In the genomic region with DNA sequence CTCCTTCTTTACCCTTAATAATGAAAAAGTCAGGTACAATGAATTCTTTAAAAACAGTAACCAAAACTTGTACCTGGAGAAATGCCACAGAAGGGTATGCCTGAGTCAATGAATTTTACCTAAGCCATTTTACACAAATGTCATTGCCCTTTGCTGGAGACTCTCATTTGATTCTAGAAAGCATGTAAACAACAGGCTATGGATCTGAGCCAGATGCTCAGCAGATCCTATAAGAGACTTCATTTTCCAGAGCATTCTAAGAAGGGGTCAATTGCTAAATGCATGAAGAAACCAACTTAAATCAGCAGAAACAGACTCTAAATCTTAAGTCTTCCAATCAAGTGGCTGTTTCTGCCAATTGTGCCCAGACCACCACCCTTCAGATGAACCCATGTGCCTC, we compare ENCODE assay signal across 15 cellular contexts.
"Had no signal": no experiment of that assay in that cellular context is flagged by ENCODE, and none has a peak within 500 bp of the region (broad histone marks: within the 10 kb centered on the region; RNA-seq: fewer than 3 reads in every experiment).

No MANE protein-coding gene starts in this region.

- H3K27ac ChIP-seq: heart left ventricle, WERI-Rb-1 had no signal

- H3K27ac Mint-ChIP-seq: activated CD4-positive, alpha-beta T cell treated with anti-CD3 and anti-CD28 coated beads for 36 hours; activated CD8-positive, alpha-beta T cell treated with anti-CD3 and anti-CD28 coated beads for 36 hours; activated T-cell treated with anti-CD3 and anti-CD28 coated beads, Interleukin-2, amount 50 U/mL, for 72 hours; nephron progenitor cell; stimulated activated effector memory CD8-positive, alpha-beta T cell treated with anti-CD3 and anti-CD28 coated beads, Interleukin-12 subunit alpha, Interleukin-12 subunit beta, amount 100 ng/mL, for 72 hours; T-cell; type B pancreatic cell had no signal

- ATAC-seq: activated CD4-positive, alpha-beta T cell treated with anti-CD3 and anti-CD28 coated beads for 36 hours; activated CD8-positive, alpha-beta T cell treated with anti-CD3 and anti-CD28 coated beads for 36 hours; activated T-cell treated with anti-CD3 and anti-CD28 coated beads, Interleukin-2, amount 50 U/mL, for 72 hours; heart left ventricle; left lobe of liver; T-cell had no signal

- H3K4me3 ChIP-seq: heart left ventricle had no signal

- H3K9me3 Mint-ChIP-seq: activated CD8-positive, alpha-beta T cell treated with anti-CD3 and anti-CD28 coated beads for 36 hours; activated T-cell treated with anti-CD3 and anti-CD28 coated beads, Interleukin-2, amount 50 U/mL, for 72 hours; central memory CD8-positive, alpha-beta T cell; nephron progenitor cell; stimulated activated effector memory CD8-positive, alpha-beta T cell treated with anti-CD3 and anti-CD28 coated beads, Interleukin-12 subunit alpha, Interleukin-12 subunit beta, amount 100 ng/mL, for 72 hours; T-cell; type B pancreatic cell had no signal

- H3K27me3 ChIP-seq: heart left ventricle had no signal

- H3K36me3 Mint-ChIP-seq: stimulated activated effector memory CD8-positive, alpha-beta T cell treated with anti-CD3 and anti-CD28 coated beads, Interleukin-12 subunit alpha, Interleukin-12 subunit beta, amount 100 ng/mL, for 72 hours; T-cell; type B pancreatic cell had no signal

- H3K9me3 ChIP-seq: heart left ventricle had no signal

- H3K4me3 Mint-ChIP-seq: activated CD4-positive, alpha-beta T cell treated with anti-CD3 and anti-CD28 coated beads for 36 hours; activated CD8-positive, alpha-beta T cell treated with anti-CD3 and anti-CD28 coated beads for 36 hours; activated T-cell treated with anti-CD3 and anti-CD28 coated beads, Interleukin-2, amount 50 U/mL, for 72 hours; central memory CD8-positive, alpha-beta T cell; nephron progenitor cell; stimulated activated effector memory CD8-positive, alpha-beta T cell treated with anti-CD3 and anti-CD28 coated beads, Interleukin-12 subunit alpha, Interleukin-12 subunit beta, amount 100 ng/mL, for 72 hours; T-cell; type B pancreatic cell had no signal

- DNase-seq: activated CD4-positive, alpha-beta T cell treated with anti-CD3 and anti-CD28 coated beads for 36 hours; activated CD8-positive, alpha-beta memory T cell treated with anti-CD3 and anti-CD28 coated beads, Interleukin-2, amount 50 U/mL, for 4 hours; activated CD8-positive, alpha-beta T cell treated with anti-CD3 and anti-CD28 coated beads for 36 hours; activated naive CD4-positive, alpha-beta T cell; activated T-cell treated with anti-CD3 and anti-CD28 coated beads, Interleukin-2, amount 50 U/mL, for 72 hours; erythroblast; heart left ventricle; islet precursor cell; nephron progenitor cell; T-cell; WERI-Rb-1 had no signal

- H3K36me3 ChIP-seq: heart left ventricle, WERI-Rb-1 had no signal

- H3K4me1 Mint-ChIP-seq: activated CD4-positive, alpha-beta T cell treated with anti-CD3 and anti-CD28 coated beads for 36 hours; central memory CD8-positive, alpha-beta T cell; nephron progenitor cell; stimulated activated effector memory CD8-positive, alpha-beta T cell treated with anti-CD3 and anti-CD28 coated beads, Interleukin-12 subunit alpha, Interleukin-12 subunit beta, amount 100 ng/mL, for 72 hours; T-cell had no signal
